In genomic region chr16:78091419-78091818, GRCh38 we compare ENCODE assay signal across 26 cellular contexts.
"Had no signal": no experiment of that assay in that cellular context is flagged by ENCODE, and none has a peak within 500 bp of the region (broad histone marks: within the 10 kb centered on the region; RNA-seq: fewer than 3 reads in every experiment).

No MANE protein-coding gene starts in this region.

- DNase-seq: dermis blood vessel endothelial cell; dorsolateral prefrontal cortex; effector CD4-positive, alpha-beta T cell; effector memory CD4-positive, alpha-beta T cell; esophagus squamous epithelium; foreskin fibroblast; foreskin melanocyte; gastrocnemius medialis; glutamatergic neuron; head of caudate nucleus; heart right ventricle; hippocampal formation; left cardiac atrium; left lung; left ventricle myocardium superior; lower lobe of right lung; mesenchymal stem cell; midbrain; naive B cell had no signal

- H3K4me3 ChIP-seq: coronary artery, dorsolateral prefrontal cortex, esophagus squamous epithelium, gastrocnemius medialis, heart right ventricle, left lung, lower lobe of right lung had no signal

- H3K27ac ChIP-seq: coronary artery, dorsolateral prefrontal cortex, epithelial cell of prostate, esophagus squamous epithelium, gastrocnemius medialis, heart right ventricle, left lung, lower lobe of right lung had no signal

- FAIRE-seq: colon, endometrium, islet of Langerhans, keratinocyte had no signal

- H3K36me3 ChIP-seq: esophagus squamous epithelium, gastrocnemius medialis, heart right ventricle, left lung, lower lobe of right lung had no signal

- H3K36me3 Mint-ChIP-seq: naive B cell had no signal

- ATAC-seq: esophagus mucosa, gastrocnemius medialis, heart right ventricle, left cardiac atrium, left lung, left ventricle myocardium superior, lower lobe of right lung had no signal

- H3K27me3 ChIP-seq: dorsolateral prefrontal cortex, gastrocnemius medialis had no signal

- H3K4me3 Mint-ChIP-seq: naive B cell had no signal

- H3K9me3 ChIP-seq: esophagus squamous epithelium, gastrocnemius medialis, heart right ventricle, left lung, lower lobe of right lung had no signal

- H3K4me1 ChIP-seq: esophagus squamous epithelium, gastrocnemius medialis, heart right ventricle, left lung, lower lobe of right lung had no signal

- H3K4me1 Mint-ChIP-seq: naive B cell had no signal
